Comparison of ENCODE assay signal across 14 cellular contexts in genomic region chr15:57571725-57572124, GRCh38.
"Had no signal": no experiment of that assay in that cellular context is flagged by ENCODE, and none has a peak within 500 bp of the region (broad histone marks: within the 10 kb centered on the region; RNA-seq: fewer than 3 reads in every experiment).

No MANE protein-coding gene starts in this region.

- H3K27me3 ChIP-seq: esophagus muscularis mucosa had no signal

- H3K27ac ChIP-seq: esophagus muscularis mucosa, left ventricle myocardium inferior, lower lobe of right lung, parathyroid adenoma, prostate gland, skin epidermis had no signal

- H3K4me3 ChIP-seq: esophagus muscularis mucosa, left ventricle myocardium inferior, lower lobe of right lung, prostate gland, skin epidermis had no signal

- H3K79me2 ChIP-seq: parathyroid adenoma had no signal

- ATAC-seq: lower lobe of right lung had no signal

- DNase-seq: effector memory CD4-positive, alpha-beta T cell; immature natural killer cell; kidney; left cardiac atrium; left ventricle myocardium inferior; lower lobe of right lung; naive B cell; nephron progenitor cell; stimulated activated CD4-positive, alpha-beta T cell treated with anti-CD3 and anti-CD28 coated beads, Interleukin-2, amount 100 ng/mL, for 48 hours; stimulated activated naive CD4-positive, alpha-beta T cell treated with Interleukin-2 at 50 U/mL for 16 hours had no signal

- H3K9ac ChIP-seq: parathyroid adenoma had no signal

- H3K9me3 ChIP-seq: esophagus muscularis mucosa, left ventricle myocardium inferior, lower lobe of right lung, prostate gland had no signal

- H3K4me1 ChIP-seq: parathyroid adenoma, prostate gland had no signal

- H2AFZ ChIP-seq: parathyroid adenoma had no signal

- H3K36me3 ChIP-seq: esophagus muscularis mucosa, left ventricle myocardium inferior, lower lobe of right lung, prostate gland had no signal

- FAIRE-seq: kidney had no signal
